9 cellular contexts compared by ENCODE assay signal in the genomic region with DNA sequence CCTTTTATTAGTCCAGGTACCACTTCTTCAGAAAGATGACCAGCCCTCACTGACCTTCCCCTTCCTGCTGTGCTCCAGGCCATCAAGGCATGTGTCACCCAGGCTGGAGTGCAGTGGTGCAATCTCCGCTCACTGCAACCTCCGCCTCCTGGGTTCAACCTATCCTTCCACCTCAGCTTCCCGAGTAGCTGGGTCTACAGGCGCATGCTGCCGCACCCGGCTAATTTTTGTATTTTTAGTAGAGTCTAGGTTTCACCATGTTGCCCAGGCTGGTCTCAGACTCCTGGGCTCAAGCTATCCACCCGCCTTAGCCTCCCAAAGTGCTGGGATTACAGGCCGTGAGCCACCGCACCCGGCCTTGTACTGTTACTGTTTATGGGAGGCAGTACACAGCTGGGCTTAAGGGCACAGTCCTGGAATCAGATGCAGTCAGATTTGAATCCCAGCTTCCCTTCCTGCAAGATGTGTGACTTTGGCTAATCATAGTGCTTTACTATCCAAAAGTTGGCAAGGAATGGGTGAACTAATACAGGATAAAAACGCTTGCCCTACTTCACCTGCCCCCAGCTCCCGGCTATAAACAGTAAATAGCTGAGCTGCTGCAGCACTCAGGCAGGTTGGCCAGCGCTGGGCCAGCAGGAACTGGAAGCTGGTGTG. TPM values are rescaled to one million over a fixed set of nuclear protein-coding genes. Genes with fewer than 3 reads are reported as not detected.
A peak's percentile ranks its signal among the peaks of the same experiment; 100 is the strongest.
DNase-seq lines count a peak whose midpoint lies in the region; ATAC-seq and TF ChIP-seq lines count a peak whose summit lies in the region.
"Had no signal": no experiment of that assay in that cellular context is flagged by ENCODE, and none has a peak within 500 bp of the region (broad histone marks: within the 10 kb centered on the region; RNA-seq: fewer than 3 reads in every experiment).

No MANE protein-coding gene starts in this region.

- POLR2A ChIA-PET in A673 (lab: Charles Lee; ENCODE audit: low non-redundant PET) = interaction anchor here (0.5 to 1.3 kb wide), 2 partner anchors 10 to 322 kb away, joined by 3 to 5 read pairs; partner anchors contain the start of genes PCDHA11 and SRA1

- no peaks in the 10 kb centered on the region for H3K9me3 ChIP-seq in A673 (ENCODE audit: low read depth, low read length, poor library complexity, severe bottlenecking)
- H3K9me3 ChIP-seq in HUES48 (ENCODE audit: control insufficient read depth, insufficient read depth, low read length) = no peaks in the 10 kb centered on the region
- H3K9me3 ChIP-seq in colonic mucosa = no peaks in the 10 kb centered on the region
- no peaks in the 10 kb centered on the region for H3K9me3 ChIP-seq in muscle layer of colon (ENCODE audit: low read length)
- H3K9me3 ChIP-seq: SJSA1 had no signal

- H3K4me3 ChIP-seq in A673 (ENCODE audit: low read depth, low read length, poor library complexity, severe bottlenecking) (peak overlapping the region; percentile 30), HUES48 (ENCODE audit: low read depth, low read length) (peak overlapping the region; percentile 43; the same call in 1 of the 2 replicates), colonic mucosa (no peak overlapping the region), muscle layer of colon (ENCODE audit: low read depth in 1 of 2, low read length in 2 of 2) (peak overlapping the region in 1 of 2 donors; percentile 57)
- H3K4me3 ChIP-seq: SJSA1 had no signal

- H3K9ac ChIP-seq in HUES48 (ENCODE audit: low read depth, low read length) (peak overlapping the region; percentile 40; the same call in 1 of the 2 replicates), colonic mucosa (ENCODE audit: low read depth in 2 of 2, low read length in 2 of 2) (peak overlapping the region; percentile 46 to 89), muscle layer of colon (ENCODE audit: low read length) (no peak overlapping the region)

- H3K27ac ChIP-seq in A673 (ENCODE audit: low read depth, low read length, poor library complexity, severe bottlenecking) (peak overlapping the region; percentile 29), HUES48 (ENCODE audit: low read depth, low read length) (peak overlapping the region; percentile 93), colonic mucosa (peak overlapping the region; percentile 93), muscle layer of colon (ENCODE audit: low read depth, low read length) (peak overlapping the region; percentile 79)
- H3K27ac ChIP-seq: SJSA1 had no signal

- peaks cover 30% of the 10 kb centered on the region for H3K36me3 ChIP-seq in A673 (ENCODE audit: insufficient read depth, low read length, poor library complexity, severe bottlenecking)
- H3K36me3 ChIP-seq in HUES48 (ENCODE audit: control insufficient read depth, insufficient read depth, low read length) = peaks cover 57% of the 10 kb centered on the region
- H3K36me3 ChIP-seq in colonic mucosa = peaks cover 12% of the 10 kb centered on the region
- H3K36me3 ChIP-seq in muscle layer of colon (ENCODE audit: insufficient read depth, low read length) = peaks cover 33% of the 10 kb centered on the region

- no peak for ATAC-seq in GM19455 (IDR thresholded peaks at IDR 0.05; ENCODE audit: unreplicated experiment)

- H3K4me1 ChIP-seq in A673 (ENCODE audit: insufficient read depth, low read length, poor library complexity, severe bottlenecking) = peaks cover 10% of the 10 kb centered on the region
- peaks cover 19% of the 10 kb centered on the region for H3K4me1 ChIP-seq in HUES48 (ENCODE audit: control insufficient read depth, insufficient read depth, low read length)
- H3K4me1 ChIP-seq in colonic mucosa = peaks cover 22% of the 10 kb centered on the region
- peaks cover 45% of the 10 kb centered on the region for H3K4me1 ChIP-seq in muscle layer of colon (ENCODE audit: insufficient read depth, low read length)

- TF ChIP-seq CTCF in A673 (conservative IDR thresholded peaks at IDR 0.05; ENCODE audit: low read depth, low read length) (no peak), colonic mucosa (IDR thresholded peaks at IDR 0.05) (no peak)

- H3K27me3 ChIP-seq in A673 (replicated peaks; ENCODE audit: insufficient read depth, low read depth, low read length, poor library complexity) (no peaks in the 10 kb centered on the region), HUES48 (ENCODE audit: control insufficient read depth, insufficient read depth, low read length) (no peaks in the 10 kb centered on the region), colonic mucosa (no peaks in the 10 kb centered on the region), muscle layer of colon (ENCODE audit: control insufficient read depth in 1 of 2, insufficient read depth in 2 of 2, low read length in 2 of 2) (no peaks in the 10 kb centered on the region)
- H3K27me3 ChIP-seq: SJSA1 had no signal

- intact Hi-C loops in A673 (cut with micrococcal nuclease; ENCODE audit: unreplicated experiment) (no loop called here), colonic mucosa (cut with DNase I) (loop anchor here (10.0 kb wide), 2 partner anchors 158 to 172 kb away; partner anchors contain the start of gene ZMAT2)

- peak; percentile 30 for DNase-seq in A673 (ENCODE audit: low spot score)
- DNase-seq in colonic mucosa = peak; percentile 41
- no peak for DNase-seq in activated CD8-positive, alpha-beta memory T cell treated with anti-CD3 and anti-CD28 coated beads, Interleukin-2, amount 50 U/mL, for 4 hours
- no peak for DNase-seq in kidney glomerular epithelial cell (lab: John Stamatoyannopoulos, UW)
- DNase-seq in occipital lobe (lab: John Stamatoyannopoulos, UW) = no peak

- CTCF ChIA-PET in A673 (lab: Charles Lee) = interaction anchor here (0.5 kb wide), 1 partner anchor 144 kb away, joined by 5 read pairs; no protein-coding TSS in a partner anchor

- BruUV-seq in A673 (replicated peaks; lab: Mats Ljungman, UMichigan) = no TSS peak

RNA-seq across cellular contexts. Expression of gene EIF4EBP3, which starts 0.5 kb away (rescaled TPM):
- 5.6 and 7.6 TPM in 2 replicates for total RNA-seq in A673 (2021)
- 10 to 100 TPM; 13.5 to 13.8 TPM for total RNA-seq in colonic mucosa
- not detected for total RNA-seq in occipital lobe

RNA-seq across cellular contexts. Expression of gene SRA1, which starts 10.3 kb away (rescaled TPM):
- 55.1 and 62.3 TPM in 2 replicates for total RNA-seq in A673 (2021)
- total RNA-seq in colonic mucosa = 10 to 100 TPM; 24.5 to 34.1 TPM
- 17.0 TPM for total RNA-seq in occipital lobe

RNA-seq across cellular contexts. Expression of gene APBB3, which starts 17.4 kb away (rescaled TPM):
- 27.8 and 30.2 TPM in 2 replicates for total RNA-seq in A673 (2021)
- total RNA-seq in colonic mucosa = 10 to 100 TPM; 11.0 to 17.0 TPM
- total RNA-seq in occipital lobe = 24.5 TPM

RNA-seq across cellular contexts. Expression of gene SLC35A4, which starts 17.6 kb away (rescaled TPM):
- total RNA-seq in A673 (2021) = 99.6 and 101 TPM in 2 replicates
- total RNA-seq in colonic mucosa = 100 to 1,000 TPM in 1 of 2 donors, 10 to 100 TPM in 1; 78.1 to 129 TPM
- 3.7 TPM for total RNA-seq in occipital lobe

Comparison
In these comparisons a context has a peak if more than half of its experiments do, and no peak if none do; other contexts are left out.
1. DNase-seq: peak in A673 (single experiment) and colonic mucosa (single experiment); none in activated CD8-positive, alpha-beta memory T cell treated with anti-CD3 and anti-CD28 coated beads, Interleukin-2, amount 50 U/mL, for 4 hours (single experiment), kidney glomerular epithelial cell (single experiment) and occipital lobe (single experiment).
2. H3K27ac ChIP-seq: peak in every context shown above with its lines; median percentile 93 in HUES48; 93 in colonic mucosa; 79 in muscle layer of colon; 29 in A673.